Comparison of ENCODE assay signal across 2 cellular contexts in the genomic region with DNA sequence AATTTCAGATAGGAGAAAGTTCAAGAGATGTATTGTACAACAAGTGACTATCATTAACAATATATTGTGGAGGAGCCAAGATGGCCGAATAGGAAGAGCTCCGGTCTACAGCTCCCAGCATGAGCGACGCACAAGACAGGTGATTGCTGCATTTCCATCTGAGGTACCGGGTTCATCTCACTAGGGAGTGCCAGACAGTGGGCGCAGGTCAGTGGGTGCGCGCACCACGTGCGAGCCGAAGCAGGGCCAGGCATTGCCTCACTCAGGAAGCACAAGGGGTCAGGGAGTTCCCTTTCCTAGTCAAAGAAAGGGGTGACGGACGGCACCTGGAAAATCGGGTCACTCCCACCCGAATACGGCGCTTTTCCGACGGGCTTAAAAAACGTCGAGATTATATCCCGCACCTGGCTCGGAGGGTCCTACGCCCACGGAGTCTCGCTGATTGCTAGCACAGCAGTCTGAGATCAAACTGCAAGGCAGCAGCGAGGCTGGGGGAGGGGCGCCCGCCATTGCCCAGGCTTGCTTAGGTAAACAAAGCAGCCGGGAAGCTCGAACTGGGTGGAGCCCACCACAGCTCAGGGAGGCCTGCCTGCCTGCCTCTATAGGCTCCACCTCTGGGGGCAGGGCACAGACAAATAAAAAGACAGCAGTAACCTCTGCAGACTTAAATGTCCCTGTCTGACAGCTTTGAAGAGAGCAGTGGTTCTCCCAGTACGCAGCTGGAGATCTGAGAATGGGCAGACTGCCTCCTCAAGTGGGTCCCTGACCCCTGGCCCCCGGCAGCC. TPM values are rescaled to one million over a fixed set of nuclear protein-coding genes. Genes with fewer than 3 reads are reported as not detected.
"Had no signal": no experiment of that assay in that cellular context is flagged by ENCODE, and none has a peak within 500 bp of the region (broad histone marks: within the 10 kb centered on the region; RNA-seq: fewer than 3 reads in every experiment).

No MANE protein-coding gene starts in this region.

RNA-seq across cellular contexts. Expression of a gene that starts 41.1 kb away (rescaled TPM):
- total RNA-seq: endothelial cell of umbilical vein had no signal
- polyA plus RNA-seq: endothelial cell of umbilical vein; naive thymus-derived CD4-positive, alpha-beta T cell had no signal
